2 cellular contexts compared by ENCODE assay signal in genomic region chr10:46285300-46285699, GRCh38.
TF ChIP-seq lines count a peak whose summit lies in the region.

No MANE protein-coding gene starts in this region.

TF ChIP-seq in HCT116, 20 proteins besides CTCF, POLR2A, EP300 and RAD21:
- no peak for TF ChIP-seq REST (IDR thresholded peaks at IDR 0.05; ENCODE audit: low read depth)
- no peak for TF ChIP-seq ZNF274 (IDR thresholded peaks at IDR 0.05; ENCODE audit: low read depth, low read length)
- no peak for TF ChIP-seq ATF3 (IDR thresholded peaks at IDR 0.05)
- no peak for TF ChIP-seq CBX3 (IDR thresholded peaks at IDR 0.05; ENCODE audit: low read depth)
- TF ChIP-seq SIN3A (IDR thresholded peaks at IDR 0.05; ENCODE audit: low read depth) = no peak
- no peak for TF ChIP-seq EGR1 (IDR thresholded peaks at IDR 0.05; ENCODE audit: low read depth)
- TF ChIP-seq POLR2AphosphoS5 (IDR thresholded peaks at IDR 0.05; ENCODE audit: low read depth, low read length) = no peak

TF ChIP-seq in K562, 482 proteins besides CTCF, POLR2A, EP300 and RAD21 (continued from another document):
- TF ChIP-seq, protein P1, sequence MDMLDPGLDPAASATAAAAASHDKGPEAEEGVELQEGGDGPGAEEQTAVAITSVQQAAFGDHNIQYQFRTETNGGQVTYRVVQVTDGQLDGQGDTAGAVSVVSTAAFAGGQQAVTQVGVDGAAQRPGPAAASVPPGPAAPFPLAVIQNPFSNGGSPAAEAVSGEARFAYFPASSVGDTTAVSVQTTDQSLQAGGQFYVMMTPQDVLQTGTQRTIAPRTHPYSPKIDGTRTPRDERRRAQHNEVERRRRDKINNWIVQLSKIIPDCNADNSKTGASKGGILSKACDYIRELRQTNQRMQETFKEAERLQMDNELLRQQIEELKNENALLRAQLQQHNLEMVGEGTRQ (CRISPR knock-in tag; IDR thresholded peaks at IDR 0.05) = no peak
- TF ChIP-seq FOXM1 (IDR thresholded peaks at IDR 0.05; ENCODE audit: low read depth) (no peak), FOXM1 (CRISPR knock-in tag; IDR thresholded peaks at IDR 0.05; ENCODE audit: low read depth) (no peak), NCOA6 (IDR thresholded peaks at IDR 0.05) (no peak), FOXJ2 (tag; IDR thresholded peaks at IDR 0.05) (no peak), TEAD4 (IDR thresholded peaks at IDR 0.05; ENCODE audit: low read length) (no peak), TEAD4 (CRISPR knock-in tag; IDR thresholded peaks at IDR 0.05; ENCODE audit: borderline replicate concordance) (no peak), TSHZ1 (CRISPR knock-in tag; IDR thresholded peaks at IDR 0.05) (no peak), RFX5 (IDR thresholded peaks at IDR 0.05; ENCODE audit: low read depth, low read length) (no peak), IRF2 (CRISPR knock-in tag; IDR thresholded peaks at IDR 0.05) (no peak), PHTF2 (CRISPR knock-in tag; IDR thresholded peaks at IDR 0.05) (no peak), RBFOX2 (IDR thresholded peaks at IDR 0.05; ENCODE audit: low read depth, low read length) (no peak), HMG20A (CRISPR knock-in tag; conservative IDR thresholded peaks at IDR 0.05) (no peak), FOXJ3 (CRISPR knock-in tag; IDR thresholded peaks at IDR 0.05) (no peak), HNRNPLL (IDR thresholded peaks at IDR 0.05; ENCODE audit: low read depth, low read length, poor library complexity, severe bottlenecking) (no peak), PML (IDR thresholded peaks at IDR 0.05; ENCODE audit: low read length) (no peak), ZFP91 (CRISPR knock-in tag; IDR thresholded peaks at IDR 0.05) (no peak), HMGN3 (IDR thresholded peaks at IDR 0.05; ENCODE audit: borderline replicate concordance, extremely low read depth, insufficient read length, low read depth, low read length) (no peak), HEY1 (CRISPR knock-in tag; IDR thresholded peaks at IDR 0.05; ENCODE audit: borderline replicate concordance) (no peak)
TF ChIP-seq in K562: peak in this region for 0.
